34 cellular contexts compared by ENCODE assay signal in the genomic region with DNA sequence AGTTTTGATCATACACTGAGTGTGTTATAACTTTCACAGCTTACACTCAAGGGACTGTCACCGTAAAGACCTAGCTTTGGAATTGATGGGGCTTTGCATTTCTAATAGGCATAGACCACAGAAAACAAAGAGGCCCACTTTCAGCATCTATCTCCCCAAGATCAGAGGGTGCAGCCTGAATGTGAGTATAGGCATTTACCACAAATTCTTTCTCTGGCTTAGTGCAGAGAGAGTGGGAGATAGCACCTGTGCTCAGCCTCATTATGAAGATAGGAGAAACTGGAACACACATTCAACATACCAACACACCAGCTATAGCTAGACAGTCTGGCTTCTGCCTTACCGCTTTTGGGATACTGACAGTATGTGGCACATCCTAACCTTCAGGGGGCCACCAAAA.
"Had no signal": no experiment of that assay in that cellular context is flagged by ENCODE, and none has a peak within 500 bp of the region (broad histone marks: within the 10 kb centered on the region; RNA-seq: fewer than 3 reads in every experiment).

No MANE protein-coding gene starts in this region.

- H3K9me3 ChIP-seq: adrenal gland, body of pancreas had no signal

- DNase-seq: activated B cell treated with CpG ODN at 0.5 μM for 24 hours; activated CD4-positive, alpha-beta memory T cell treated with anti-CD3 and anti-CD28 coated beads, Interleukin-2, amount 10 ng/mL, durations not matched to agents 7 days and 5 days; activated CD4-positive, alpha-beta T cell treated with anti-CD3 and anti-CD28 coated beads for 1 hour; activated CD4-positive, alpha-beta T cell treated with anti-CD3 and anti-CD28 coated beads for 36 hours; activated CD4-positive, alpha-beta T cell treated with anti-CD3 and anti-CD28 coated beads for 48 hours; activated CD4-positive, alpha-beta T cell treated with anti-CD3 and anti-CD28 coated beads, Interleukin-2, amount 10 ng/mL, durations not matched to agents 7 days and 5 days; activated CD4-positive, alpha-beta T cell treated with anti-CD3 and anti-CD28 coated beads, Interleukin-2, amount 50 U/mL, for 48 hours; activated CD8-positive, alpha-beta memory T cell treated with anti-CD3 and anti-CD28 coated beads for 24 hours; activated CD8-positive, alpha-beta memory T cell treated with anti-CD3 and anti-CD28 coated beads, Interleukin-2, amount 10 ng/mL, durations not matched to agents 7 days and 5 days; activated CD8-positive, alpha-beta memory T cell treated with anti-CD3 and anti-CD28 coated beads, Interleukin-2, amount 50 U/mL, for 48 hours; activated CD8-positive, alpha-beta T cell treated with anti-CD3 and anti-CD28 coated beads, Interleukin-2, amount 10 ng/mL, durations not matched to agents 7 days and 5 days; activated effector memory CD4-positive, alpha-beta T cell treated with anti-CD3 and anti-CD28 coated beads, Interleukin-2, amount 50 U/mL, for 16 hours; activated gamma-delta T cell treated with Interleukin-2 at 50 U/mL for 16 hours; activated naive CD4-positive, alpha-beta T cell; activated naive CD4-positive, alpha-beta T cell treated with anti-CD3 and anti-CD28 coated beads for 36 hours; activated naive CD4-positive, alpha-beta T cell treated with anti-CD3 and anti-CD28 coated beads, Interleukin-2, amount 50 U/mL, for 16 hours; activated naive CD8-positive, alpha-beta T cell treated with anti-CD3 and anti-CD28 coated beads for 36 hours; activated T-cell treated with anti-CD3 and anti-CD28 coated beads, Interleukin-2, amount 50 U/mL, for 24 hours; activated T-cell treated with anti-CD3 and anti-CD28 coated beads, Interleukin-2, amount 50 U/mL, for 72 hours; adrenal gland; amniotic stem cell; aorta; body of pancreas; brain microvascular endothelial cell; central memory CD4-positive, alpha-beta T cell; T-helper 1 cell; T-helper 2 cell; T-helper 9 cell had no signal

- H3K27me3 ChIP-seq: adrenal gland, body of pancreas, brain microvascular endothelial cell, breast epithelium had no signal

- ATAC-seq: activated CD4-positive, alpha-beta T cell treated with anti-CD3 and anti-CD28 coated beads for 36 hours; activated CD8-positive, alpha-beta memory T cell treated with anti-CD3 and anti-CD28 coated beads, Interleukin-2, amount 10 ng/mL, durations not matched to agents 7 days and 5 days; activated CD8-positive, alpha-beta T cell treated with anti-CD3 and anti-CD28 coated beads, Interleukin-2, amount 10 ng/mL, durations not matched to agents 7 days and 5 days; activated naive CD4-positive, alpha-beta T cell treated with anti-CD3 and anti-CD28 coated beads, Interleukin-2, amount 50 U/mL, for 72 hours; activated T-cell treated with anti-CD3 and anti-CD28 coated beads, Interleukin-2, amount 50 U/mL, for 72 hours; activated T-helper 17 cell treated with anti-CD3 and anti-CD28 coated beads, Interleukin-2, amount 50 U/mL, for 72 hours; body of pancreas had no signal

- FAIRE-seq: astrocyte, TTC549 had no signal

- H3K36me3 ChIP-seq: adrenal gland, brain microvascular endothelial cell, breast epithelium had no signal

- H3K4me3 ChIP-seq: adrenal gland, body of pancreas, breast epithelium had no signal

- H3K4me1 ChIP-seq: adrenal gland, body of pancreas, breast epithelium had no signal

- H3K27ac ChIP-seq: adrenal gland, body of pancreas, brain microvascular endothelial cell, breast epithelium, VCaP had no signal
